25 cellular contexts compared by ENCODE assay signal in the genomic region with DNA sequence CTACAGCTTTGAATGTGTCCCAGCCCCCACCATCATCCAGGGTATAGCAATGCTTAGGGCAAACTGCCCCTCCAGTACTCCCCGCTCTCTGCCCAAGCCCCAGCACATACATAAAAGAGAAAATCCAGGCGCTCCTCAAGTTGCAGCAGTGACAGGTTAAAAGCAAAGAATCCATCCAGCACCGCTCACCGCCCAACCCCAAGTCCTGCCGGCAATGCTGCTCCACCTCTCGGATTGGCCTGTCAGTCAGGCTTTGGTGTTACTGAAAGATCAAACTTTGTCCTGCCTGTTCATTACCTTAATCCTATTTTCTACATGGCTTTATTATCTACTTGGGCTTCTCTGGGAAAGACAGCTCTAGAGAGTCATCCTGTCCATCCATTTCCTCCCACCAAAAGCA. TPM values are rescaled to one million over a fixed set of nuclear protein-coding genes. Genes with fewer than 3 reads are reported as not detected.
DNase-seq lines count a peak whose midpoint lies in the region; ATAC-seq and TF ChIP-seq lines count a peak whose summit lies in the region.
"Had no signal": no experiment of that assay in that cellular context is flagged by ENCODE, and none has a peak within 500 bp of the region (broad histone marks: within the 10 kb centered on the region; RNA-seq: fewer than 3 reads in every experiment).

No MANE protein-coding gene starts in this region.

- peak overlapping the region; percentile 50; the same call in 1 of the 2 replicates for H3K27ac Mint-ChIP-seq in WTC11
- peak overlapping the region; percentile 56 for H3K27ac Mint-ChIP-seq in stimulated activated naive B cell treated with anti-CD40 and anti-IgM and Interleukin-4, amounts not matched to agents 10 μg/mL and 1 μg/mL and 100 μg/mL, for 72 hours
- H3K27ac Mint-ChIP-seq: CD8-positive, alpha-beta T cell had no signal

- no peak overlapping the region for H3K27ac ChIP-seq in substantia nigra (ENCODE audit: low read depth, low read length, poor library complexity, severe bottlenecking)
- H3K27ac ChIP-seq in breast epithelium: no peak overlapping the region
- H3K27ac ChIP-seq: BLaER1, HL-60, KMS-11 had no signal

- no peak for TF ChIP-seq POLR2A in breast epithelium (IDR thresholded peaks at IDR 0.05)

- no peaks in the 10 kb centered on the region for H3K9me3 ChIP-seq in breast epithelium
- H3K9me3 ChIP-seq in HAP-1: no peaks in the 10 kb centered on the region
- H3K9me3 ChIP-seq: BLaER1, SK-N-SH had no signal

- H3K4me1 ChIP-seq in breast epithelium: no peaks in the 10 kb centered on the region
- H3K4me1 ChIP-seq in HAP-1: no peaks in the 10 kb centered on the region

- CTCF ChIA-PET in WTC11 (lab: Charles Lee): interaction anchor here (1.5 to 8.5 kb wide), 2 partner anchors 15 to 161 kb away, joined by 4 to 167 read pairs; no protein-coding TSS in a partner anchor

- H3K9me3 Mint-ChIP-seq in WTC11: peaks cover 5% of the 10 kb centered on the region
- H3K9me3 Mint-ChIP-seq in stimulated activated naive B cell treated with anti-CD40 and anti-IgM and Interleukin-4, amounts not matched to agents 10 μg/mL and 1 μg/mL and 100 μg/mL, for 72 hours: no peaks in the 10 kb centered on the region
- H3K9me3 Mint-ChIP-seq: CD8-positive, alpha-beta T cell had no signal

- ATAC-seq in left cardiac atrium: no peak
- no peak for ATAC-seq in WTC11
- ATAC-seq in stimulated activated naive B cell treated with anti-CD40 and anti-IgM and Interleukin-4, amounts not matched to agents 10 μg/mL and 1 μg/mL and 100 μg/mL, for 72 hours (replicated peaks): no peak
- ATAC-seq: CD8-positive, alpha-beta T cell; HCT116; PC-3 had no signal

- in situ Hi-C loops in HAP-1 (cut with MboI; ENCODE audit: low sequenced_read_pairs): loop anchor here (25.0 kb wide), 1 partner anchor 392 kb away; no protein-coding TSS in a partner anchor

- H3K36me3 Mint-ChIP-seq in WTC11: peaks cover 14% of the 10 kb centered on the region
- peaks cover 40 to 71% of the 10 kb centered on the region in 2 donors for H3K36me3 Mint-ChIP-seq in stimulated activated naive B cell treated with anti-CD40 and anti-IgM and Interleukin-4, amounts not matched to agents 10 μg/mL and 1 μg/mL and 100 μg/mL, for 72 hours

- H3K36me3 ChIP-seq in breast epithelium (no peaks in the 10 kb centered on the region), HAP-1 (replicated peaks) (0 out of 2 replicates have a peak, but pooled peaks cover 3% of the 10 kb centered on the region)

- intact Hi-C loops in cardiac septum (cut with DNase I) (no loop called here), left cardiac atrium (cut with DNase I) (no loop called here), breast epithelium (cut with DNase I; ENCODE audit: low total_unique reads) (no loop called here)

- peak; percentile 55 for DNase-seq in cardiac septum (ENCODE audit: low spot score)
- no peak for DNase-seq in left cardiac atrium
- no peak for DNase-seq in WTC11 (ENCODE audit: low spot score)
- peak; percentile 84 for DNase-seq in mesenteric fat pad (ENCODE audit: low spot score)
- DNase-seq in stimulated activated naive B cell treated with anti-CD40 and anti-IgM and Interleukin-4, amounts not matched to agents 10 μg/mL and 1 μg/mL and 100 μg/mL, for 72 hours: no peak
- DNase-seq in substantia nigra (lab: John Stamatoyannopoulos, UW): no peak
- DNase-seq in breast epithelium (ENCODE audit: low spot score in 2 of 2): no peak
- no peak for DNase-seq in HAP-1 (ENCODE audit: low spot score in 2 of 2)
- DNase-seq: CD8-positive, alpha-beta T cell; DMS79 treated with DMSO at 0.1 percent for 48 hours; GF-D8; MM.1S; NCI-H1417; NCI-H1694; NCI-H2029 treated with DMSO at 0.1 percent for 48 hours; NCI-H2227 treated with DMSO at 0.1 percent for 48 hours; NCI-H510A; NCI-H69; PC-3; SK-N-SH had no signal

- no peak overlapping the region for H3K4me3 ChIP-seq in breast epithelium
- H3K4me3 ChIP-seq in HAP-1: no peak overlapping the region
- H3K4me3 ChIP-seq: BLaER1 had no signal

- H3K27me3 ChIP-seq in breast epithelium (no peaks in the 10 kb centered on the region), HAP-1 (ENCODE audit: low read depth) (no peaks in the 10 kb centered on the region)
- H3K27me3 ChIP-seq: BLaER1 had no signal

- no peak overlapping the region for H3K4me3 Mint-ChIP-seq in WTC11
- H3K4me3 Mint-ChIP-seq in stimulated activated naive B cell treated with anti-CD40 and anti-IgM and Interleukin-4, amounts not matched to agents 10 μg/mL and 1 μg/mL and 100 μg/mL, for 72 hours: no peak overlapping the region
- H3K4me3 Mint-ChIP-seq: CD8-positive, alpha-beta T cell had no signal

- TF ChIP-seq CTCF in WTC11 (IDR thresholded peaks at IDR 0.05): no peak
- no peak for TF ChIP-seq CTCF in breast epithelium (IDR thresholded peaks at IDR 0.05)

- H3K27me3 Mint-ChIP-seq in WTC11 (ENCODE audit: low read depth): no peaks in the 10 kb centered on the region
- no peaks in the 10 kb centered on the region for H3K27me3 Mint-ChIP-seq in stimulated activated naive B cell treated with anti-CD40 and anti-IgM and Interleukin-4, amounts not matched to agents 10 μg/mL and 1 μg/mL and 100 μg/mL, for 72 hours
- H3K27me3 Mint-ChIP-seq: IgD-negative memory B cell had no signal

- peaks cover 12% of the 10 kb centered on the region for H3K4me1 Mint-ChIP-seq in WTC11
- peaks cover 25 to 41% of the 10 kb centered on the region in 2 donors for H3K4me1 Mint-ChIP-seq in stimulated activated naive B cell treated with anti-CD40 and anti-IgM and Interleukin-4, amounts not matched to agents 10 μg/mL and 1 μg/mL and 100 μg/mL, for 72 hours

- POLR2A ChIA-PET in WTC11 (lab: Charles Lee): no interaction called here

TF ChIP-seq in WTC11, 78 proteins besides CTCF, POLR2A, EP300 and RAD21 (continues in another document):
- TF ChIP-seq, protein P1, sequence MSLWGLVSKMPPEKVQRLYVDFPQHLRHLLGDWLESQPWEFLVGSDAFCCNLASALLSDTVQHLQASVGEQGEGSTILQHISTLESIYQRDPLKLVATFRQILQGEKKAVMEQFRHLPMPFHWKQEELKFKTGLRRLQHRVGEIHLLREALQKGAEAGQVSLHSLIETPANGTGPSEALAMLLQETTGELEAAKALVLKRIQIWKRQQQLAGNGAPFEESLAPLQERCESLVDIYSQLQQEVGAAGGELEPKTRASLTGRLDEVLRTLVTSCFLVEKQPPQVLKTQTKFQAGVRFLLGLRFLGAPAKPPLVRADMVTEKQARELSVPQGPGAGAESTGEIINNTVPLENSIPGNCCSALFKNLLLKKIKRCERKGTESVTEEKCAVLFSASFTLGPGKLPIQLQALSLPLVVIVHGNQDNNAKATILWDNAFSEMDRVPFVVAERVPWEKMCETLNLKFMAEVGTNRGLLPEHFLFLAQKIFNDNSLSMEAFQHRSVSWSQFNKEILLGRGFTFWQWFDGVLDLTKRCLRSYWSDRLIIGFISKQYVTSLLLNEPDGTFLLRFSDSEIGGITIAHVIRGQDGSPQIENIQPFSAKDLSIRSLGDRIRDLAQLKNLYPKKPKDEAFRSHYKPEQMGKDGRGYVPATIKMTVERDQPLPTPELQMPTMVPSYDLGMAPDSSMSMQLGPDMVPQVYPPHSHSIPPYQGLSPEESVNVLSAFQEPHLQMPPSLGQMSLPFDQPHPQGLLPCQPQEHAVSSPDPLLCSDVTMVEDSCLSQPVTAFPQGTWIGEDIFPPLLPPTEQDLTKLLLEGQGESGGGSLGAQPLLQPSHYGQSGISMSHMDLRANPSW (CRISPR knock-in tag; conservative IDR thresholded peaks at IDR 0.05; ENCODE audit: low read depth): no peak
- TF ChIP-seq ZNF396 (CRISPR knock-in tag; IDR thresholded peaks at IDR 0.05; ENCODE audit: borderline replicate concordance) (no peak), SMAD4 (CRISPR knock-in tag; IDR thresholded peaks at IDR 0.05) (no peak), E2F4 (CRISPR knock-in tag; IDR thresholded peaks at IDR 0.05; ENCODE audit: borderline replicate concordance, low read depth) (no peak), JAZF1 (CRISPR knock-in tag; IDR thresholded peaks at IDR 0.05) (no peak), GTF2I (CRISPR knock-in tag; conservative IDR thresholded peaks at IDR 0.05) (no peak), RORB (CRISPR knock-in tag; IDR thresholded peaks at IDR 0.05) (no peak), KAT7 (CRISPR knock-in tag; IDR thresholded peaks at IDR 0.05; ENCODE audit: borderline replicate concordance) (no peak)

RNA-seq across cellular contexts. Expression of gene DPCD, which starts 31.9 kb away (rescaled TPM):
- total RNA-seq in cardiac septum (17.5 TPM), left cardiac atrium (10 to 100 TPM; 15.5 to 17.6 TPM), WTC11 (2021) (21.8 to 23.8 TPM (median 22.0 TPM) in 3 replicates), mesenteric fat pad (5.2 TPM), breast epithelium (10 to 100 TPM; 17.0 to 25.9 (median 24.7) TPM)

RNA-seq across cellular contexts. Expression of gene POLL, which starts 31.9 kb away (rescaled TPM):
- total RNA-seq in cardiac septum: 18.8 TPM
- 10 to 100 TPM; 16.2 to 19.3 TPM for total RNA-seq in left cardiac atrium
- total RNA-seq in WTC11 (2021): 40.7 to 46.2 TPM (median 41.3 TPM) in 3 replicates
- total RNA-seq in mesenteric fat pad: 15.5 TPM
- 10 to 100 TPM; 19.5 to 31.6 (median 20.3) TPM for total RNA-seq in breast epithelium

Comparison
In these comparisons a context has a peak if more than half of its experiments do, and no peak if none do; other contexts are left out.
1. DNase-seq: peak in cardiac septum (single experiment) and mesenteric fat pad (single experiment); none in left cardiac atrium (single experiment), WTC11 (single experiment), stimulated activated naive B cell treated with anti-CD40 and anti-IgM and Interleukin-4, amounts not matched to agents 10 μg/mL and 1 μg/mL and 100 μg/mL, for 72 hours (single experiment), substantia nigra (0 of 49), breast epithelium (0 of 2) and HAP-1 (0 of 2).